8 cellular contexts compared by ENCODE assay signal in genomic region chr19:52688931-52689796, GRCh38. TPM values are rescaled to one million over a fixed set of nuclear protein-coding genes. Genes with fewer than 3 reads are reported as not detected.
A peak's percentile ranks its signal among the peaks of the same experiment; 100 is the strongest.
DNase-seq lines count a peak whose midpoint lies in the region; ATAC-seq and TF ChIP-seq lines count a peak whose summit lies in the region.
"Not testable (repeated sequence)": the region's sequence is repeated elsewhere in the genome, so short reads cannot be mapped to it uniquely, and the experiment has no call there.

No MANE protein-coding gene starts in this region.

- not testable (repeated sequence) for H2BK15ac ChIP-seq in neuronal stem cell (ENCODE audit: low read length)

- H3K9me3 ChIP-seq in CD8-positive, alpha-beta T cell (ENCODE audit: low read length); Karpas-422 (ENCODE audit: low read length); Panc1 (ENCODE audit: control insufficient read depth, insufficient read depth, low read depth, low read length): not testable (repeated sequence)
- peaks cover 0 to 27% of the 10 kb centered on the region in 2 donors for H3K9me3 ChIP-seq in neuronal stem cell (replicated peaks in 1 of 2; ENCODE audit: control insufficient read depth in 2 of 2, insufficient read depth in 1 of 2, low read depth in 1 of 2, low read length in 2 of 2)

- H4K91ac ChIP-seq in neuronal stem cell (ENCODE audit: low read depth, low read length, poor library complexity) = not testable (repeated sequence)

- not testable (repeated sequence) for H3K27me3 Mint-ChIP-seq in CD8-positive, alpha-beta T cell (ENCODE audit: low read depth); activated naive CD4-positive, alpha-beta T cell treated with anti-CD3 and anti-CD28 coated beads, Interleukin-2, amount 10 ng/mL, durations not matched to agents 7 days and 5 days
- H3K27me3 Mint-ChIP-seq in immature natural killer cell (ENCODE audit: low read depth in 3 of 3) = peaks cover 7 to 12% (median 8%) of the 10 kb centered on the region in 3 donors

- H3K79me2 ChIP-seq in Karpas-422 (ENCODE audit: low read length) = peaks cover 57% of the 10 kb centered on the region

- not testable (repeated sequence) for H3K79me1 ChIP-seq in neuronal stem cell (ENCODE audit: low read depth, low read length)

- BruUV-seq in Panc1 (replicated peaks; lab: Mats Ljungman, UMichigan) = TSS peak; percentile 85

- TF ChIP-seq CTCF in CD8-positive, alpha-beta T cell (IDR thresholded peaks at IDR 0.05); Panc1 (IDR thresholded peaks at IDR 0.05): not testable (repeated sequence)

- H3K36me3 Mint-ChIP-seq in CD8-positive, alpha-beta T cell = peaks cover 17% of the 10 kb centered on the region
- peaks cover 45% of the 10 kb centered on the region for H3K36me3 Mint-ChIP-seq in activated naive CD4-positive, alpha-beta T cell treated with anti-CD3 and anti-CD28 coated beads, Interleukin-2, amount 10 ng/mL, durations not matched to agents 7 days and 5 days
- not testable (repeated sequence) for H3K36me3 Mint-ChIP-seq in immature natural killer cell

- H2BK12ac ChIP-seq in neuronal stem cell (ENCODE audit: low read length) = not testable (repeated sequence)

- not testable (repeated sequence) for H2BK5ac ChIP-seq in neuronal stem cell (ENCODE audit: low read length)

- H3K36me3 ChIP-seq in CD8-positive, alpha-beta T cell (ENCODE audit: insufficient read depth, low read length); Panc1 (ENCODE audit: control insufficient read depth, insufficient read depth, low read length): not testable (repeated sequence)
- peaks cover 23% of the 10 kb centered on the region for H3K36me3 ChIP-seq in Karpas-422 (ENCODE audit: insufficient read depth, low read length)
- H3K36me3 ChIP-seq in neuronal stem cell (replicated peaks in 1 of 2; ENCODE audit: control insufficient read depth in 2 of 2, insufficient read depth in 2 of 2, low read length in 2 of 2) = peaks cover 0 to 36% of the 10 kb centered on the region in 2 donors

- in situ Hi-C loops in Panc1 (cut with HindIII; ENCODE audit: low pct_unique_long_range_greater_than_20kb, low sequenced_read_pairs) = not testable (repeated sequence)

- not testable (repeated sequence) for DNase-seq in CD8-positive, alpha-beta T cell; Karpas-422; Panc1 (ENCODE audit: low read depth, low spot score); activated naive CD4-positive, alpha-beta T cell treated with anti-CD3 and anti-CD28 coated beads, Interleukin-2, amount 10 ng/mL, durations not matched to agents 7 days and 5 days; immature natural killer cell; neuronal stem cell (ENCODE audit: low spot score)
- DNase-seq in ecto neural progenitor cell (ENCODE audit: low spot score) = peak; percentile 21

- peak overlapping the region; percentile 92 for H3K9ac ChIP-seq in Karpas-422 (ENCODE audit: low read length)
- H3K9ac ChIP-seq in neuronal stem cell (ENCODE audit: low read depth, low read length, poor library complexity) = not testable (repeated sequence)

- ATAC-seq in CD8-positive, alpha-beta T cell; Panc1: not testable (repeated sequence)

- POLR2A ChIA-PET in CD8-positive, alpha-beta T cell (lab: Charles Lee) = interaction anchor here (0.7 kb wide), 1 partner anchor 74 kb away, joined by 3 read pairs; no protein-coding TSS in a partner anchor
- POLR2A ChIA-PET in Panc1 (lab: Charles Lee) = not testable (repeated sequence)

- not testable (repeated sequence) for H3K4ac ChIP-seq in neuronal stem cell (ENCODE audit: low read length)

- not testable (repeated sequence) for H2AK5ac ChIP-seq in neuronal stem cell (ENCODE audit: low read depth, low read length)

- not testable (repeated sequence) for H4K20me1 ChIP-seq in Karpas-422 (ENCODE audit: insufficient read depth, low read depth, low read length)

- H3K4me3 ChIP-seq in CD8-positive, alpha-beta T cell (ENCODE audit: low read depth, low read length) = peak overlapping the region; percentile 84
- H3K4me3 ChIP-seq in Karpas-422 (ENCODE audit: low read length) (peak overlapping the region; percentile 96), Panc1 (ENCODE audit: low read depth in 2 of 2, low read length in 2 of 2) (peak overlapping the region; percentile 83 to 91), neuronal stem cell (ENCODE audit: low read length in 2 of 2) (peak overlapping the region; percentile 70 to 86)

- H3K4me3 Mint-ChIP-seq in CD8-positive, alpha-beta T cell = peak overlapping the region; percentile 92
- peak overlapping the region; percentile 85 for H3K4me3 Mint-ChIP-seq in activated naive CD4-positive, alpha-beta T cell treated with anti-CD3 and anti-CD28 coated beads, Interleukin-2, amount 10 ng/mL, durations not matched to agents 7 days and 5 days
- H3K4me3 Mint-ChIP-seq in immature natural killer cell = peak overlapping the region; percentile 91 to 99 (median 95)

- not testable (repeated sequence) for H4K8ac ChIP-seq in neuronal stem cell (ENCODE audit: low read depth, low read length)

- H3K27ac ChIP-seq in CD8-positive, alpha-beta T cell (ENCODE audit: low read depth, low read length) = peak overlapping the region; percentile 58
- peak overlapping the region; percentile 69; the same call in 1 of the 2 replicates for H3K27ac ChIP-seq in Karpas-422 (ENCODE audit: low read length)
- H3K27ac ChIP-seq in Panc1 (ENCODE audit: low read length) = peak overlapping the region; percentile 93
- H3K27ac ChIP-seq in neuronal stem cell (replicated peaks; ENCODE audit: low read length) = not testable (repeated sequence)
- peak overlapping the region; percentile 92 for H3K27ac ChIP-seq in temporal lobe (ENCODE audit: low read depth, low read length)

- not testable (repeated sequence) for H3K9me3 Mint-ChIP-seq in CD8-positive, alpha-beta T cell; immature natural killer cell
- peaks cover 22% of the 10 kb centered on the region for H3K9me3 Mint-ChIP-seq in activated naive CD4-positive, alpha-beta T cell treated with anti-CD3 and anti-CD28 coated beads, Interleukin-2, amount 10 ng/mL, durations not matched to agents 7 days and 5 days

- intact Hi-C loops in CD8-positive, alpha-beta T cell (cut with DNase I, micrococcal nuclease); Panc1 (cut with micrococcal nuclease; ENCODE audit: unreplicated experiment): not testable (repeated sequence)

- H3K4me1 ChIP-seq in CD8-positive, alpha-beta T cell (ENCODE audit: insufficient read depth, low read length) = peaks cover 16% of the 10 kb centered on the region
- H3K4me1 ChIP-seq in Karpas-422 (ENCODE audit: low read length) = peaks cover 32% of the 10 kb centered on the region
- H3K4me1 ChIP-seq in Panc1 (ENCODE audit: control insufficient read depth, insufficient read depth, low read length); neuronal stem cell (ENCODE audit: control insufficient read depth in 2 of 2, insufficient read depth in 1 of 2, low read depth in 1 of 2, low read length in 2 of 2): not testable (repeated sequence)

- 100% methylated on average over 2 of the region's 6 CpGs; no CpG with 5 or more reads in 1 of the 2 donors for WGBS in neuronal stem cell (ENCODE audit: extremely low coverage in 2 of 2, insufficient read length in 2 of 2, insufficient replicate concordance in 1 of 2), 2 donors

- not testable (repeated sequence) for H3K9me2 ChIP-seq in Karpas-422 (replicated peaks; ENCODE audit: insufficient read depth, low read length)

- H3K23ac ChIP-seq in neuronal stem cell (ENCODE audit: low read depth, low read length, poor library complexity) = not testable (repeated sequence)

- H2BK120ac ChIP-seq in neuronal stem cell (ENCODE audit: low read depth, low read length) = not testable (repeated sequence)

- peak overlapping the region; percentile 95 for H3K27ac Mint-ChIP-seq in CD8-positive, alpha-beta T cell
- peak overlapping the region; percentile 94 for H3K27ac Mint-ChIP-seq in activated naive CD4-positive, alpha-beta T cell treated with anti-CD3 and anti-CD28 coated beads, Interleukin-2, amount 10 ng/mL, durations not matched to agents 7 days and 5 days
- peak overlapping the region; percentile 92 to 98 (median 94) for H3K27ac Mint-ChIP-seq in immature natural killer cell

- H3K4me1 Mint-ChIP-seq in CD8-positive, alpha-beta T cell (ENCODE audit: low read depth) = peaks cover 39% of the 10 kb centered on the region
- H3K4me1 Mint-ChIP-seq in activated naive CD4-positive, alpha-beta T cell treated with anti-CD3 and anti-CD28 coated beads, Interleukin-2, amount 10 ng/mL, durations not matched to agents 7 days and 5 days = peaks cover 41% of the 10 kb centered on the region
- peaks cover 42 to 50% of the 10 kb centered on the region in 2 donors for H3K4me1 Mint-ChIP-seq in immature natural killer cell

- H3K4me2 ChIP-seq in Karpas-422 (ENCODE audit: low read depth, low read length, poor library complexity, severe bottlenecking) (peak overlapping the region; percentile 99), neuronal stem cell (ENCODE audit: insufficient read depth, low read length, poor library complexity, severe bottlenecking) (peak overlapping the region; percentile 92)

- not testable (repeated sequence) for H3K27me3 ChIP-seq in CD8-positive, alpha-beta T cell (ENCODE audit: insufficient read depth, low read length); Karpas-422 (ENCODE audit: low read length); Panc1 (ENCODE audit: control insufficient read depth, insufficient read depth, low read length); neuronal stem cell (ENCODE audit: control insufficient read depth in 3 of 3, insufficient read depth in 3 of 3, low read depth in 1 of 3, low read length in 3 of 3)

- H2AFZ ChIP-seq in Karpas-422 (ENCODE audit: low read length) (peak overlapping the region; percentile 96; the same call in 1 of the 2 replicates), neuronal stem cell (ENCODE audit: low read length) (peak overlapping the region; percentile 90)

- not testable (repeated sequence) for H3K18ac ChIP-seq in neuronal stem cell (ENCODE audit: low read length)

- CTCF ChIA-PET in CD8-positive, alpha-beta T cell (lab: Charles Lee) = interaction anchor here (0.6 kb wide), 1 partner anchor 22 kb away, joined by 3 read pairs; no protein-coding TSS in a partner anchor
- CTCF ChIA-PET in Panc1 (lab: Charles Lee) = not testable (repeated sequence)
- CTCF ChIA-PET in activated naive CD4-positive, alpha-beta T cell treated with anti-CD3 and anti-CD28 coated beads, Interleukin-2, amount 10 ng/mL, durations not matched to agents 7 days and 5 days (lab: Charles Lee) = interaction anchor here (1.2 kb wide), 1 partner anchor 26 kb away, joined by 3 read pairs; no protein-coding TSS in a partner anchor

- H3K14ac ChIP-seq in neuronal stem cell (ENCODE audit: low read length) = not testable (repeated sequence)

RNA-seq across cellular contexts. Expression of gene ZNF611, which starts 45.7 kb away (rescaled TPM):
- total RNA-seq in CD8-positive, alpha-beta T cell = 10 to 100 TPM; 22.4 to 23.0 TPM
- 17.2 and 25.9 TPM in 2 replicates for total RNA-seq in Karpas-422 (2014; rRNA removed; shearing (Covaris generic); ENCODE audit: low replicate concordance)
- total RNA-seq in Panc1 (2021; ENCODE audit: unreplicated experiment) (16.6 TPM), temporal lobe (35.7 TPM)
- polyA plus RNA-seq in Panc1 (2012; ENCODE audit: insufficient read length) = 2.6 TPM
- polyA plus RNA-seq in immature natural killer cell = 10 to 100 TPM; 18.4 to 75.2 (median 27.4) TPM
- polyA plus RNA-seq in neuronal stem cell (2013, experiment 1 of 2) = 8.8 TPM
- 7.4 TPM for polyA plus RNA-seq in neuronal stem cell (2013, experiment 2 of 2)

RNA-seq across cellular contexts. Expression of gene ZNF83, which starts 51.0 kb away (rescaled TPM):
- 10 to 100 TPM; 49.4 to 51.2 TPM for total RNA-seq in CD8-positive, alpha-beta T cell
- 95.9 and 115 TPM in 2 replicates for total RNA-seq in Karpas-422 (2014; rRNA removed; shearing (Covaris generic); ENCODE audit: low replicate concordance)
- 31.9 TPM for total RNA-seq in Panc1 (2021; ENCODE audit: unreplicated experiment)
- polyA plus RNA-seq in Panc1 (2012; ENCODE audit: insufficient read length) = 11.7 TPM
- 10 to 100 TPM in 1 of 3 donors, 1 to 10 TPM in 2; 5.2 to 19.1 (median 8.3) TPM for polyA plus RNA-seq in immature natural killer cell
- polyA plus RNA-seq in neuronal stem cell (2013, experiment 1 of 2) = 41.4 TPM
- polyA plus RNA-seq in neuronal stem cell (2013, experiment 2 of 2) = 40.6 TPM
- 45.0 TPM for total RNA-seq in temporal lobe
